Comparison of ENCODE assay signal across 8 cellular contexts in genomic region chr12:122106891-122107660, GRCh38. TPM values are rescaled to one million over a fixed set of nuclear protein-coding genes. Genes with fewer than 3 reads are reported as not detected.
DNase-seq lines count a peak whose midpoint lies in the region; ATAC-seq and TF ChIP-seq lines count a peak whose summit lies in the region.

No MANE protein-coding gene starts in this region.

- no peak overlapping the region for H3K4me3 Mint-ChIP-seq in stimulated activated naive CD8-positive, alpha-beta T cell treated with anti-CD3 and anti-CD28 coated beads, Interleukin-15, Interleukin-2, amounts not matched to agents 100 ng/mL and 50 ng/mL, for 24 hours
- H3K4me3 Mint-ChIP-seq in activated CD8-positive, alpha-beta T cell treated with anti-CD3 and anti-CD28 coated beads, Interleukin-2, amount 10 ng/mL, durations not matched to agents 7 days and 5 days = no peak overlapping the region

- no peak for DNase-seq in stimulated activated naive CD8-positive, alpha-beta T cell treated with anti-CD3 and anti-CD28 coated beads, Interleukin-15, Interleukin-2, amounts not matched to agents 100 U/mL and 50 U/mL, for 24 hours
- DNase-seq in activated CD8-positive, alpha-beta T cell treated with anti-CD3 and anti-CD28 coated beads, Interleukin-2, amount 10 ng/mL, durations not matched to agents 7 days and 5 days = no peak
- DNase-seq in hepatic stellate cell (ENCODE audit: low spot score) (peak; percentile 50), upper lobe of right lung (peak; percentile 87), H7 (no peak)

- H3K9me3 ChIP-seq in upper lobe of right lung = no peaks in the 10 kb centered on the region

- H3K27ac Mint-ChIP-seq in stimulated activated naive CD8-positive, alpha-beta T cell treated with anti-CD3 and anti-CD28 coated beads, Interleukin-15, Interleukin-2, amounts not matched to agents 100 ng/mL and 50 ng/mL, for 24 hours = peak overlapping the region; percentile 89
- peak overlapping the region; percentile 48 for H3K27ac Mint-ChIP-seq in activated CD8-positive, alpha-beta T cell treated with anti-CD3 and anti-CD28 coated beads, Interleukin-2, amount 10 ng/mL, durations not matched to agents 7 days and 5 days

- H3K27me3 ChIP-seq in upper lobe of right lung (no peaks in the 10 kb centered on the region), H7 (ENCODE audit: control insufficient read depth, insufficient read depth, low read length) (no peaks in the 10 kb centered on the region)

- CTCF ChIA-PET in activated CD8-positive, alpha-beta T cell treated with anti-CD3 and anti-CD28 coated beads, Interleukin-2, amount 10 ng/mL, durations not matched to agents 7 days and 5 days (lab: Charles Lee) = interaction anchor here (0.9 to 5.4 kb wide), 9 partner anchors 12 to 52 kb away, joined by 3 to 30 read pairs (median 4); partner anchors contain the start of gene MLXIP

- H3K36me3 ChIP-seq in upper lobe of right lung (no peaks in the 10 kb centered on the region), H7 (replicated peaks; ENCODE audit: control insufficient read depth, insufficient read depth, low read length) (no peaks in the 10 kb centered on the region)

- H3K27ac ChIP-seq in upper lobe of right lung = peak overlapping the region; percentile 37

- intact Hi-C loops in upper lobe of right lung (cut with DNase I) = no loop called here

- H3K9me3 Mint-ChIP-seq in stimulated activated naive CD8-positive, alpha-beta T cell treated with anti-CD3 and anti-CD28 coated beads, Interleukin-15, Interleukin-2, amounts not matched to agents 100 ng/mL and 50 ng/mL, for 24 hours = no peaks in the 10 kb centered on the region
- H3K9me3 Mint-ChIP-seq in activated CD8-positive, alpha-beta T cell treated with anti-CD3 and anti-CD28 coated beads, Interleukin-2, amount 10 ng/mL, durations not matched to agents 7 days and 5 days (ENCODE audit: insufficient read depth) = no peaks in the 10 kb centered on the region

- ATAC-seq in stimulated activated naive CD8-positive, alpha-beta T cell treated with anti-CD3 and anti-CD28 coated beads, Interleukin-15, Interleukin-2, amounts not matched to agents 100 U/mL and 50 U/mL, for 24 hours = no peak
- no peak for ATAC-seq in activated CD8-positive, alpha-beta T cell treated with anti-CD3 and anti-CD28 coated beads, Interleukin-2, amount 10 ng/mL, durations not matched to agents 7 days and 5 days
- ATAC-seq in upper lobe of right lung = peak; percentile 96
- ATAC-seq in GM19467 (IDR thresholded peaks at IDR 0.05; ENCODE audit: unreplicated experiment) = no peak
- ATAC-seq in HG02759 (IDR thresholded peaks at IDR 0.05; ENCODE audit: unreplicated experiment) = no peak

- TF ChIP-seq CTCF in upper lobe of right lung (IDR thresholded peaks at IDR 0.05) = no peak

- POLR2A ChIA-PET in activated CD8-positive, alpha-beta T cell treated with anti-CD3 and anti-CD28 coated beads, Interleukin-2, amount 10 ng/mL, durations not matched to agents 7 days and 5 days (lab: Charles Lee) = no interaction called here

- H3K27me3 Mint-ChIP-seq in stimulated activated naive CD8-positive, alpha-beta T cell treated with anti-CD3 and anti-CD28 coated beads, Interleukin-15, Interleukin-2, amounts not matched to agents 100 ng/mL and 50 ng/mL, for 24 hours = no peaks in the 10 kb centered on the region
- H3K27me3 Mint-ChIP-seq in activated CD8-positive, alpha-beta T cell treated with anti-CD3 and anti-CD28 coated beads, Interleukin-2, amount 10 ng/mL, durations not matched to agents 7 days and 5 days (ENCODE audit: low read depth) = no peaks in the 10 kb centered on the region

- H3K4me1 ChIP-seq in upper lobe of right lung = peaks cover 32% of the 10 kb centered on the region

- H3K4me3 ChIP-seq in upper lobe of right lung = no peak overlapping the region
- no peak overlapping the region for H3K4me3 ChIP-seq in H7 (ENCODE audit: insufficient read depth, low read depth, low read length)

- peaks cover 28% of the 10 kb centered on the region for H3K36me3 Mint-ChIP-seq in stimulated activated naive CD8-positive, alpha-beta T cell treated with anti-CD3 and anti-CD28 coated beads, Interleukin-15, Interleukin-2, amounts not matched to agents 100 ng/mL and 50 ng/mL, for 24 hours (ENCODE audit: low read depth)
- H3K36me3 Mint-ChIP-seq in activated CD8-positive, alpha-beta T cell treated with anti-CD3 and anti-CD28 coated beads, Interleukin-2, amount 10 ng/mL, durations not matched to agents 7 days and 5 days (ENCODE audit: low read depth) = peaks cover 21% of the 10 kb centered on the region

- peaks cover 87% of the 10 kb centered on the region for H3K4me1 Mint-ChIP-seq in stimulated activated naive CD8-positive, alpha-beta T cell treated with anti-CD3 and anti-CD28 coated beads, Interleukin-15, Interleukin-2, amounts not matched to agents 100 ng/mL and 50 ng/mL, for 24 hours (ENCODE audit: low read depth)
- H3K4me1 Mint-ChIP-seq in activated CD8-positive, alpha-beta T cell treated with anti-CD3 and anti-CD28 coated beads, Interleukin-2, amount 10 ng/mL, durations not matched to agents 7 days and 5 days (ENCODE audit: low read depth) = peaks cover 64% of the 10 kb centered on the region

RNA-seq across cellular contexts. Expression of gene MLXIP, which starts 28.5 kb away (rescaled TPM):
- 10 to 100 TPM; 38.8 to 42.7 TPM for total RNA-seq in activated CD8-positive, alpha-beta T cell treated with anti-CD3 and anti-CD28 coated beads, Interleukin-2, amount 10 ng/mL, durations not matched to agents 7 days and 5 days
- total RNA-seq in upper lobe of right lung = 57.4 TPM
- 29.7 and 49.8 TPM in 2 replicates for total RNA-seq in H7 (2014; rRNA removed; shearing (Covaris generic))

Comparison
In these comparisons a context has a peak if more than half of its experiments do, and no peak if none do; other contexts are left out.
1. DNase-seq: peak in hepatic stellate cell (single experiment) and upper lobe of right lung (single experiment); none in stimulated activated naive CD8-positive, alpha-beta T cell treated with anti-CD3 and anti-CD28 coated beads, Interleukin-15, Interleukin-2, amounts not matched to agents 100 U/mL and 50 U/mL, for 24 hours (single experiment), activated CD8-positive, alpha-beta T cell treated with anti-CD3 and anti-CD28 coated beads, Interleukin-2, amount 10 ng/mL, durations not matched to agents 7 days and 5 days (single experiment) and H7 (single experiment).